Comparison of ENCODE assay signal across 23 cellular contexts in genomic region chr6:163940705-163941470, GRCh38.
DNase-seq lines count a peak whose midpoint lies in the region; ATAC-seq and TF ChIP-seq lines count a peak whose summit lies in the region.
"Had no signal": no experiment of that assay in that cellular context is flagged by ENCODE, and none has a peak within 500 bp of the region (broad histone marks: within the 10 kb centered on the region; RNA-seq: fewer than 3 reads in every experiment).

No MANE protein-coding gene starts in this region.

- no peak for ATAC-seq in GM21576 (IDR thresholded peaks at IDR 0.05; ENCODE audit: unreplicated experiment)
- ATAC-seq: activated naive CD4-positive, alpha-beta T cell treated with anti-CD3 and anti-CD28 coated beads, Interleukin-2, amount 50 U/mL, for 72 hours; activated T-cell treated with anti-CD3 and anti-CD28 coated beads, Interleukin-2, amount 50 U/mL, for 72 hours; body of pancreas; GM12878; lower lobe of right lung had no signal

- H3K9me3 ChIP-seq in endodermal cell (ENCODE audit: control insufficient read depth, low read length), result peaks cover 4% of the 10 kb centered on the region
- H3K9me3 ChIP-seq in neural progenitor cell (ENCODE audit: low read depth), result no peaks in the 10 kb centered on the region
- H3K9me3 ChIP-seq: body of pancreas, HAP-1, lower lobe of right lung, SJCRH30, uterus had no signal

- peaks cover 55% of the 10 kb centered on the region for H3K4me1 Mint-ChIP-seq in endodermal cell
- peaks cover 57% of the 10 kb centered on the region for H3K4me1 Mint-ChIP-seq in neural progenitor cell

- H3K27me3 Mint-ChIP-seq in endodermal cell (ENCODE audit: insufficient read depth), result peaks cover 8% of the 10 kb centered on the region
- H3K27me3 Mint-ChIP-seq in neural progenitor cell (ENCODE audit: insufficient read depth, low read depth), result peaks cover 10% of the 10 kb centered on the region

- WGBS in endodermal cell (ENCODE audit: insufficient coverage in 1 of 2, insufficient read length in 1 of 2), 2 experiments, result 60 to 63% methylated on average over 4 to 7 of the region's 7 CpGs

- DNase-seq in EH (ENCODE audit: low read depth) (peak; percentile 19), OCI-M1 (lab: John Stamatoyannopoulos, UW) (peak; percentile 47), endodermal cell (peak; percentile 84), neural progenitor cell (ENCODE audit: low spot score) (peak; percentile 69), 8988T (no peak), amniotic stem cell (lab: John Stamatoyannopoulos, UW) (no peak)
- no peak for DNase-seq in activated naive CD4-positive, alpha-beta T cell treated with Interleukin-2 at 50 U/mL for 16 hours
- DNase-seq: activated CD4-positive, CD25-positive, alpha-beta regulatory T cell; activated T-cell treated with anti-CD3 and anti-CD28 coated beads, Interleukin-2, amount 50 U/mL, for 72 hours; body of pancreas; dermis blood vessel endothelial cell; DMS153; lower lobe of right lung; NCI-H1694; NCI-H748 treated with DMSO at 0.1 percent for 48 hours; SJCRH30; uterus had no signal

- H3K27ac Mint-ChIP-seq in endodermal cell, result peak overlapping the region; percentile 44
- H3K27ac Mint-ChIP-seq in neural progenitor cell, result peak overlapping the region; percentile 82
- H3K27ac Mint-ChIP-seq: activated naive CD4-positive, alpha-beta T cell treated with anti-CD3 and anti-CD28 coated beads, Interleukin-2, amount 50 U/mL, for 72 hours; activated T-cell treated with anti-CD3 and anti-CD28 coated beads, Interleukin-2, amount 50 U/mL, for 72 hours; stimulated activated naive CD8-positive, alpha-beta T cell treated with anti-CD3 and anti-CD28 coated beads, Interleukin-15, Interleukin-2, amounts not matched to agents 100 ng/mL and 50 ng/mL, for 24 hours had no signal

- no peak overlapping the region for H3K9ac ChIP-seq in endodermal cell (ENCODE audit: extremely low read depth, low read length, poor library complexity, severe bottlenecking)
- no peak overlapping the region for H3K9ac ChIP-seq in neural progenitor cell
- H3K9ac ChIP-seq: parathyroid adenoma had no signal

- H3K4me3 ChIP-seq in endodermal cell (ENCODE audit: low read length), result peak overlapping the region; percentile 50
- no peak overlapping the region for H3K4me3 ChIP-seq in neural progenitor cell
- H3K4me3 ChIP-seq: body of pancreas, GM12878, HAP-1, lower lobe of right lung, SJCRH30, uterus had no signal

- H3K4me2 ChIP-seq in neural progenitor cell, result peak overlapping the region; percentile 50

- H3K36me3 ChIP-seq in endodermal cell (ENCODE audit: control insufficient read depth, insufficient read depth, low read length), result no peaks in the 10 kb centered on the region
- no peaks in the 10 kb centered on the region for H3K36me3 ChIP-seq in neural progenitor cell
- H3K36me3 ChIP-seq: HAP-1, lower lobe of right lung, SJCRH30, uterus had no signal

- H3K27ac ChIP-seq in endodermal cell (ENCODE audit: low read depth, low read length) (peak overlapping the region; percentile 79), neural progenitor cell (peak overlapping the region; percentile 61)
- H3K27ac ChIP-seq: body of pancreas, lower lobe of right lung, SJCRH30, uterus had no signal

- H4K20me1 ChIP-seq in neural progenitor cell (ENCODE audit: low read depth), result no peaks in the 10 kb centered on the region

- H3K36me3 Mint-ChIP-seq in endodermal cell (ENCODE audit: low read depth) (no peaks in the 10 kb centered on the region), neural progenitor cell (no peaks in the 10 kb centered on the region)

- H3K4me1 ChIP-seq in endodermal cell (ENCODE audit: control insufficient read depth, insufficient read depth, low read length) (peaks cover 28% of the 10 kb centered on the region), neural progenitor cell (peaks cover 53% of the 10 kb centered on the region)
- H3K4me1 ChIP-seq: lower lobe of right lung, parathyroid adenoma, uterus had no signal

- H3K4me3 Mint-ChIP-seq in endodermal cell, result no peak overlapping the region
- peak overlapping the region; percentile 67 for H3K4me3 Mint-ChIP-seq in neural progenitor cell
- H3K4me3 Mint-ChIP-seq: activated T-cell treated with anti-CD3 and anti-CD28 coated beads, Interleukin-2, amount 50 U/mL, for 72 hours; stimulated activated naive CD8-positive, alpha-beta T cell treated with anti-CD3 and anti-CD28 coated beads, Interleukin-15, Interleukin-2, amounts not matched to agents 100 ng/mL and 50 ng/mL, for 24 hours had no signal

- H3K79me2 ChIP-seq in neural progenitor cell (ENCODE audit: low read depth), result no peaks in the 10 kb centered on the region
- H3K79me2 ChIP-seq: parathyroid adenoma had no signal

- TF ChIP-seq CTCF in endodermal cell (conservative IDR thresholded peaks at IDR 0.05) (no peak), neural progenitor cell (IDR thresholded peaks at IDR 0.05) (no peak)

- H3K9me3 Mint-ChIP-seq in endodermal cell, result no peaks in the 10 kb centered on the region
- H3K9me3 Mint-ChIP-seq in neural progenitor cell, result peaks cover 7% of the 10 kb centered on the region
- H3K9me3 Mint-ChIP-seq: activated T-cell treated with anti-CD3 and anti-CD28 coated beads, Interleukin-2, amount 50 U/mL, for 72 hours; stimulated activated naive CD8-positive, alpha-beta T cell treated with anti-CD3 and anti-CD28 coated beads, Interleukin-15, Interleukin-2, amounts not matched to agents 100 ng/mL and 50 ng/mL, for 24 hours had no signal

- H3K27me3 ChIP-seq in endodermal cell (ENCODE audit: control insufficient read depth, insufficient read depth, low read length, poor library complexity, severe bottlenecking), result no peaks in the 10 kb centered on the region
- H3K27me3 ChIP-seq in neural progenitor cell, result no peaks in the 10 kb centered on the region
- H3K27me3 ChIP-seq: body of pancreas, SJCRH30, uterus had no signal

- H2AFZ ChIP-seq in neural progenitor cell (replicated peaks), result peak overlapping the region; percentile 53

- H3F3A ChIP-seq in neural progenitor cell (ENCODE audit: low read depth), result peaks cover 44% of the 10 kb centered on the region

Comparison
In these comparisons a context has a peak if more than half of its experiments do, and no peak if none do; other contexts are left out.
1. DNase-seq: peak in EH (single experiment), OCI-M1 (single experiment), endodermal cell (single experiment) and neural progenitor cell (single experiment); none in activated naive CD4-positive, alpha-beta T cell treated with Interleukin-2 at 50 U/mL for 16 hours (single experiment), 8988T (single experiment) and amniotic stem cell (single experiment).